Comparison of ENCODE assay signal across 8 cellular contexts in the genomic region with DNA sequence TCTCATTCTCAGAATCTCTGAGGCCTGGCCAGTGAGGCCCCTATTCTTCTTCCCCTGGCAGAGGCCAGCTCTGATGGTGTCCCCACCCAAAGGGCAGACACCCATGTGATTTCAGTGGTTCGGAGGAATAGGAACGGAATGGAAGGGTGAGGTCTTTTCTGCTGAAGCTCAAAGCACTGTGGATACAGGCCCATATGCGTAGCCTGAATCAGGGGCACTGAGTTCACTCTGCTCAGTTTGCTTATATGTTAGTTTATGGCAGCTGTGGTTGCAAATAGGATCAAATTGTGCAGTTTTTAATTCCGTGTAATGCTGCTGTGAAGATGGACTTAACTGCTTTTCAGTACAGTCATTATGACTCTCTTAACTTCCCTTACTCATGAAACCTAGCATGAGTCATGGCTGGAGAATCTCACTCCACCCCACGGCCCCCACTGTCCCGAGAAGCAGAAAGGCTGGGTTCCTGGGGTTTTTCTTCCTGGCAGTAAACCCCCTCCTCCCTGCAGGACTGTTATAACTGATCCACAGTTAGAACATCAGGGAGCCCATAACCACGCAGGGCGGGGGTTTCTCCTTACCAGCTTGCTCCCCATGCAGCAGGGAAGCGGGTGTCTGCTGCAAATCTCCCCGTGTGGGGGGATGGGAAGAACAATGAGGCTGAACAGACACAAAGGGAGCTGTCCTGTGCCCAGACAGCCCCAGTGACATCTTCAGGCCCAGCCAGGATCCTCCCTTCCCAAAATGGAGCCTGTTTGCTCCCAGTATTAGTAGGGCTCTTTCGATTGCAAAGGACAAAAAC.
DNase-seq lines count a peak whose midpoint lies in the region; ATAC-seq lines count a peak whose summit lies in the region.

No MANE protein-coding gene starts in this region.

- peaks cover 0 to 3% of the 10 kb centered on the region in 2 donors for H3K27me3 Mint-ChIP-seq in CD8-positive, alpha-beta memory T cell

- no peaks in the 10 kb centered on the region for H3K9me3 ChIP-seq in CD8-positive, alpha-beta memory T cell (ENCODE audit: low read length)
- H3K9me3 ChIP-seq in right cardiac atrium (ENCODE audit: control insufficient read depth, low read length), result no peaks in the 10 kb centered on the region

- CTCF ChIA-PET in CD8-positive, alpha-beta memory T cell (lab: Charles Lee), result no interaction called here

- intact Hi-C loops in right cardiac atrium (cut with DNase I), result no loop called here

- H3K9me3 Mint-ChIP-seq in CD8-positive, alpha-beta memory T cell, result peaks cover 0 to 9% (median 0%) of the 10 kb centered on the region in 5 donors
- H3K9me3 Mint-ChIP-seq in activated naive CD4-positive, alpha-beta T cell treated with anti-CD3 and anti-CD28 coated beads, Interleukin-2, amount 50 U/mL, for 72 hours, result peaks cover 0 to 7% of the 10 kb centered on the region in 2 donors

- ATAC-seq in GM21423 (IDR thresholded peaks at IDR 0.05; ENCODE audit: unreplicated experiment) (peak; percentile 60), right cardiac atrium (peak; percentile 84 to 92)
- ATAC-seq in activated naive CD4-positive, alpha-beta T cell treated with anti-CD3 and anti-CD28 coated beads, Interleukin-2, amount 50 U/mL, for 72 hours, result peak; percentile 85 to 91

- H3K36me3 Mint-ChIP-seq in CD8-positive, alpha-beta memory T cell, result peaks cover 0 to 12% (median 4%) of the 10 kb centered on the region in 3 donors
- peaks cover 0 to 16% of the 10 kb centered on the region in 2 donors for H3K36me3 Mint-ChIP-seq in activated naive CD4-positive, alpha-beta T cell treated with anti-CD3 and anti-CD28 coated beads, Interleukin-2, amount 50 U/mL, for 72 hours

- H3K27ac Mint-ChIP-seq in CD8-positive, alpha-beta memory T cell, result no peak overlapping the region
- H3K27ac Mint-ChIP-seq in activated naive CD4-positive, alpha-beta T cell treated with anti-CD3 and anti-CD28 coated beads, Interleukin-2, amount 50 U/mL, for 72 hours, result peak overlapping the region; percentile 75 to 90

- H3K27ac ChIP-seq in CD8-positive, alpha-beta memory T cell (ENCODE audit: low read depth, low read length), result peak overlapping the region; percentile 67
- peak overlapping the region; percentile 41 for H3K27ac ChIP-seq in right cardiac atrium (ENCODE audit: low read length)

- H3K4me1 Mint-ChIP-seq in CD8-positive, alpha-beta memory T cell, result no peaks in the 10 kb centered on the region

- DNase-seq in CD8-positive, alpha-beta memory T cell, result no peak
- DNase-seq in HT1080 (ENCODE audit: low read depth) (peak; percentile 99), right cardiac atrium (peak; percentile 69 to 72 (median 70)), HuH-7 (ENCODE audit: low spot score) (no peak), NCI-H2081 (lab: John Stamatoyannopoulos, UW) (no peak)
- peak in 1 of 2 donors; percentile 42 for DNase-seq in activated naive CD4-positive, alpha-beta T cell treated with anti-CD3 and anti-CD28 coated beads, Interleukin-2, amount 50 U/mL, for 72 hours (ENCODE audit: low spot score in 2 of 2)
- DNase-seq in stimulated activated CD4-positive, alpha-beta T cell treated with anti-CD3 and anti-CD28 coated beads, TNF-alpha, amount 100 ng/mL, for 24 hours (ENCODE audit: low read depth in 3 of 3), result peak in 2 of 3 experiments; percentile 5 to 41

- POLR2A ChIA-PET in CD8-positive, alpha-beta memory T cell (lab: Charles Lee), result no interaction called here

- no peaks in the 10 kb centered on the region for H3K4me1 ChIP-seq in CD8-positive, alpha-beta memory T cell (ENCODE audit: insufficient read depth, low read length)
- peaks cover 11% of the 10 kb centered on the region for H3K4me1 ChIP-seq in right cardiac atrium (ENCODE audit: control insufficient read depth, insufficient read depth, low read length)

- WGBS in right cardiac atrium, result 42% methylated on average over 11 of the region's 11 CpGs

- H3K4me3 Mint-ChIP-seq in CD8-positive, alpha-beta memory T cell, result no peak overlapping the region

- no peaks in the 10 kb centered on the region for H3K36me3 ChIP-seq in CD8-positive, alpha-beta memory T cell (ENCODE audit: insufficient read depth, low read length)

- H3K4me3 ChIP-seq in CD8-positive, alpha-beta memory T cell (ENCODE audit: low read length), result no peak overlapping the region
- H3K4me3 ChIP-seq in right cardiac atrium (ENCODE audit: low read length), result no peak overlapping the region

- no peaks in the 10 kb centered on the region for H3K27me3 ChIP-seq in CD8-positive, alpha-beta memory T cell (ENCODE audit: insufficient read depth, low read length, poor library complexity, severe bottlenecking)
- H3K27me3 ChIP-seq in right cardiac atrium (ENCODE audit: control insufficient read depth, insufficient read depth), result no peaks in the 10 kb centered on the region

Comparison
In these comparisons a context has a peak if more than half of its experiments do, and no peak if none do; other contexts are left out.
1. DNase-seq: peak in HT1080 (single experiment), right cardiac atrium (3 of 3) and stimulated activated CD4-positive, alpha-beta T cell treated with anti-CD3 and anti-CD28 coated beads, TNF-alpha, amount 100 ng/mL, for 24 hours (2 of 3); none in CD8-positive, alpha-beta memory T cell (0 of 5), HuH-7 (single experiment) and NCI-H2081 (0 of 2).
2. H3K27ac Mint-ChIP-seq: peak in activated naive CD4-positive, alpha-beta T cell treated with anti-CD3 and anti-CD28 coated beads, Interleukin-2, amount 50 U/mL, for 72 hours (2 of 2); none in CD8-positive, alpha-beta memory T cell (0 of 8).
3. Peak in every context shown above with its lines, with median percentiles within 50 percentile points of each other: ATAC-seq.